In genomic region chr6:164178933-164179332, GRCh38 we compare ENCODE assay signal across 28 cellular contexts.
"Had no signal": no experiment of that assay in that cellular context is flagged by ENCODE, and none has a peak within 500 bp of the region (broad histone marks: within the 10 kb centered on the region; RNA-seq: fewer than 3 reads in every experiment).

No MANE protein-coding gene starts in this region.

- H3K27me3 Mint-ChIP-seq: dendritic cell treated with granulocyte-macrophage colony-stimulating factor and Interleukin-4, amounts not matched to agents 40 ng/mL and 50 ng/mL, for 4 days; effector memory CD8-positive, alpha-beta T cell had no signal

- H3K36me3 Mint-ChIP-seq: mesothelial cell of epicardium, naive B cell had no signal

- H3K27me3 ChIP-seq: colonic mucosa, esophagus squamous epithelium, gastrocnemius medialis, heart right ventricle, left lung had no signal

- FAIRE-seq: endometrium, islet of Langerhans, keratinocyte had no signal

- H3K4me3 ChIP-seq: colonic mucosa, esophagus squamous epithelium, gastrocnemius medialis, heart right ventricle, left lung, lower lobe of right lung, mucosa of descending colon had no signal

- DNase-seq: colonic mucosa; cortex of kidney; effector CD8-positive, alpha-beta T cell; effector memory CD8-positive, alpha-beta T cell; endodermal cell; erythroblast; esophagus squamous epithelium; foreskin fibroblast; foreskin melanocyte; gastrocnemius medialis; glutamatergic neuron; head of caudate nucleus; heart right ventricle; hippocampal formation; left cardiac atrium; left lung; left ventricle myocardium superior; lower lobe of right lung; mesenchymal stem cell; mucosa of descending colon; naive B cell had no signal

- H3K9me3 ChIP-seq: colonic mucosa, esophagus squamous epithelium, gastrocnemius medialis, heart right ventricle, lower lobe of right lung had no signal

- ATAC-seq: effector memory CD8-positive, alpha-beta T cell; esophagus mucosa; gastrocnemius medialis; heart right ventricle; left cardiac atrium; left lung; left ventricle myocardium superior; lower lobe of right lung; mucosa of descending colon had no signal

- H3K27ac ChIP-seq: colonic mucosa, epithelial cell of prostate, esophagus squamous epithelium, gastrocnemius medialis, heart right ventricle, left lung, lower lobe of right lung had no signal

- H3K4me3 Mint-ChIP-seq: dendritic cell treated with granulocyte-macrophage colony-stimulating factor and Interleukin-4, amounts not matched to agents 40 ng/mL and 50 ng/mL, for 4 days; effector memory CD8-positive, alpha-beta T cell; endodermal cell; mesothelial cell of epicardium; naive B cell had no signal

- H3K4me1 ChIP-seq: colonic mucosa, esophagus squamous epithelium, gastrocnemius medialis, heart right ventricle, left lung, lower lobe of right lung had no signal

- H3K36me3 ChIP-seq: colonic mucosa, esophagus squamous epithelium, gastrocnemius medialis, heart right ventricle, left lung, lower lobe of right lung had no signal

- H3K27ac Mint-ChIP-seq: dendritic cell treated with granulocyte-macrophage colony-stimulating factor and Interleukin-4, amounts not matched to agents 40 ng/mL and 50 ng/mL, for 4 days; effector memory CD8-positive, alpha-beta T cell; endodermal cell; mesothelial cell of epicardium had no signal

- H3K4me1 Mint-ChIP-seq: endodermal cell, mesothelial cell of epicardium, naive B cell had no signal
